In the genomic region with DNA sequence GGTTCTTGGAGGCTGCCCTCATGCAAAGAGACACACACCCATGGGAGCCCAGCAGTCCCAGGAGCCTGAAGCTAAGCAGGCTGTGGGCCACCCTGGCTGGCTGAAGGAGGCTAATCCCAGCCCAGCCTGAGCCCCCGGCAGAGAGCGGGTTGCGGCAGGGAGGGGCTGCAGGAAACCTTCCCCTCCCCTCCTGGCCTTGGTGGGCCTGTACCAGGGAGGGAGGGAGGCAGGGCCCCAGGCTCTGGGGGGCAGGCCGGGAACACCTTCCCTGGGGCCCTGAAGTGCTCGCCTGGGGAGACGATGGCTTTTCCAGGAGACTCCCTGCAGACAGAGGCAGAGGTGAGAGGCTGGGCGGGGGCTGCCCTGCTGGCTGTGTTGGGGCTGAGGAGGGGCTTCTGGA, we compare ENCODE assay signal across 18 cellular contexts. TPM values are rescaled to one million over a fixed set of nuclear protein-coding genes. Genes with fewer than 3 reads are reported as not detected.
A peak's percentile ranks its signal among the peaks of the same experiment; 100 is the strongest.
DNase-seq lines count a peak whose midpoint lies in the region; ATAC-seq and TF ChIP-seq lines count a peak whose summit lies in the region.
"Had no signal": no experiment of that assay in that cellular context is flagged by ENCODE, and none has a peak within 500 bp of the region (broad histone marks: within the 10 kb centered on the region; RNA-seq: fewer than 3 reads in every experiment).

No MANE protein-coding gene starts in this region.

- peak overlapping the region; percentile 9 for H3K4me3 ChIP-seq in AG09309 (ENCODE audit: control insufficient read depth, low read depth, low read length)
- H3K4me3 ChIP-seq in HFF-Myc (replicated peaks; ENCODE audit: low read depth, low read length), result 0 out of 2 replicates have a peak overlapping the region, but pooled peaks have one; percentile 13
- peak overlapping the region; percentile 65 for H3K4me3 ChIP-seq in coronary artery
- peak overlapping the region; percentile 68 for H3K4me3 ChIP-seq in thoracic aorta
- H3K4me3 ChIP-seq: SJSA1 had no signal

- no peaks in the 10 kb centered on the region for H3K9me3 ChIP-seq in thoracic aorta
- H3K9me3 ChIP-seq: SJSA1 had no signal

- no peaks in the 10 kb centered on the region for H3K27me3 ChIP-seq in thoracic aorta (replicated peaks; ENCODE audit: insufficient read depth)
- H3K27me3 ChIP-seq: SJSA1 had no signal

- ATAC-seq in thoracic aorta (ENCODE audit: insufficient number of reproducible peaks, low FRiP score, low read depth) (no peak), GM19324 (IDR thresholded peaks at IDR 0.05; ENCODE audit: low FRiP score, unreplicated experiment) (no peak)
- ATAC-seq: Right ventricle myocardium inferior had no signal

- H3K27ac ChIP-seq in coronary artery, result peak overlapping the region; percentile 48 to 85
- peak overlapping the region; percentile 65 to 75 for H3K27ac ChIP-seq in thoracic aorta
- H3K27ac ChIP-seq: SJSA1 had no signal

- no peaks in the 10 kb centered on the region for H3K36me3 ChIP-seq in thoracic aorta
- H3K36me3 ChIP-seq: SJSA1 had no signal

- peaks cover 11 to 51% of the 10 kb centered on the region in 2 donors for H3K4me1 ChIP-seq in thoracic aorta (ENCODE audit: control insufficient read depth in 1 of 2, low read depth in 2 of 2)
- H3K4me1 ChIP-seq: SJSA1 had no signal

- TF ChIP-seq CTCF in AG09309 (IDR thresholded peaks at IDR 0.05; ENCODE audit: control insufficient read depth, insufficient read depth, low read depth, low read length, missing control alignments), result peak; percentile 12
- no peak for TF ChIP-seq CTCF in HFF-Myc (IDR thresholded peaks at IDR 0.05; ENCODE audit: low read depth, low read length, missing control alignments)
- no peak for TF ChIP-seq CTCF in coronary artery (IDR thresholded peaks at IDR 0.05)
- no peak for TF ChIP-seq CTCF in thoracic aorta (IDR thresholded peaks at IDR 0.05)

- DNase-seq in AG09309 (ENCODE audit: low read depth), result no peak
- DNase-seq in HFF-Myc (ENCODE audit: extremely low read depth, low read depth), result no peak
- DNase-seq in coronary artery (ENCODE audit: low spot score), result no peak
- no peak for DNase-seq in thoracic aorta (ENCODE audit: low spot score)
- DNase-seq in COLO829 (ENCODE audit: low spot score), result no peak
- DNase-seq in NCI-H1092 treated with DMSO at 0.1 percent for 48 hours (lab: John Stamatoyannopoulos, UW), result no peak
- DNase-seq: CD4-positive, alpha-beta memory T cell; MV-4-11; NCI-H1694; NCI-H2081; NCI-H2171; NCI-H345; NCI-H524 had no signal

RNA-seq across cellular contexts. Expression of a gene that starts 3.7 kb away (rescaled TPM):
- 1,000 to 10,000 TPM; 1,777 to 1,907 TPM for total RNA-seq in thoracic aorta
- total RNA-seq: CD4-positive, alpha-beta memory T cell; G401; OCI-LY7 had no signal

RNA-seq across cellular contexts. Expression of a gene that starts 19.0 kb away (rescaled TPM):
- total RNA-seq in thoracic aorta, result under 1 TPM; 0.68 to 0.85 TPM
- total RNA-seq: CD4-positive, alpha-beta memory T cell; G401; OCI-LY7; Right ventricle myocardium inferior; SJSA1 had no signal

RNA-seq across cellular contexts. Expression of a gene that starts 28.1 kb away (rescaled TPM):
- total RNA-seq in thoracic aorta, result 100 to 1,000 TPM; 111 TPM

RNA-seq across cellular contexts. Expression of a gene that starts 52.6 kb away (rescaled TPM):
- total RNA-seq in thoracic aorta, result 10 to 100 TPM; 22.1 to 24.8 TPM
- total RNA-seq: G401, Right ventricle myocardium inferior had no signal

Comparison
In these comparisons a context has a peak if more than half of its experiments do, and no peak if none do; other contexts are left out.
1. H3K4me3 ChIP-seq: peak in every context shown above with its lines; median percentile 68 in thoracic aorta; 65 in coronary artery; 13 in HFF-Myc; 9 in AG09309.